Comparison of ENCODE assay signal across 9 cellular contexts in the genomic region with DNA sequence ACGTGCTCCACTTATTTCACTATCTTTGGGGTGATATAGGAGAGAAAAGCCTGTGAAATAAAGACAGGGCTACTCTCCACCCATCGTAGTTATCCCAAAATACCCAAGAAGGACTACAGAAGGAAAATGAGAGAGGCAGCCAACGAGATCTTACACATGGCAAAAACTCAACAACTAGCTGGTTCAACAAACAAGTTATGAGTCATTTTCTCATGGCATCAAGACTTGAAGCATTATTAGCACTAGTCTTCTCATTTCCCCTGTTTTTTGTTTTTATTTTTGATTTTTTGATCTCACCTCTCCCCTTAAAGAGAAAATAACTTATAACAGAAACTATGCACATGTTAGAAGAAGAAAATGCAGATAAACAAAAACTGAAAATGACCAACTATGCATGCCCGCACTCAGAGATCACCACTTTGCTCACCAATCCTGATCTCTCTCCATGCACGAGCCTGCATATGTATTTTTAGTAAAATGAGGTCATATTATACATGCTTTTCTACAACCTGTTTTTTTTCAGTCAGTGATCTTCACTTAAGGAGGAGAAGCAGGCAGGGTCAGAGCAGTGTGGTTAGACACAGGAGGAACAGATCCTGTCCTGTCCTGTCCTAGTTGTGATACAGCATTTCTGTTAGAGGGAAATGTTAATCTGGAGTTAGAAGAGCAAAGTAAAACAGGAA. TPM values are rescaled to one million over a fixed set of nuclear protein-coding genes. Genes with fewer than 3 reads are reported as not detected.
DNase-seq lines count a peak whose midpoint lies in the region; ATAC-seq and TF ChIP-seq lines count a peak whose summit lies in the region.
"Had no signal": no experiment of that assay in that cellular context is flagged by ENCODE, and none has a peak within 500 bp of the region (broad histone marks: within the 10 kb centered on the region; RNA-seq: fewer than 3 reads in every experiment).

No MANE protein-coding gene starts in this region.

- H3K36me3 ChIP-seq in heart left ventricle (no peaks in the 10 kb centered on the region), transverse colon (no peaks in the 10 kb centered on the region)
- H3K36me3 ChIP-seq: SJSA1 had no signal

- H3K4me3 Mint-ChIP-seq in activated T-cell treated with anti-CD3 and anti-CD28 coated beads, Interleukin-2, amount 50 U/mL, for 24 hours, result peak overlapping the region; percentile 79

- in situ Hi-C loops in transverse colon (cut with MboI; ENCODE audit: low pct_ligation_motif_present in 1 of 4, low pct_unique_long_range_greater_than_20kb in 1 of 4, low sequenced_read_pairs in 3 of 4), result no loop called here

- H3K9me3 ChIP-seq in heart left ventricle, result no peaks in the 10 kb centered on the region
- H3K9me3 ChIP-seq in transverse colon, result no peaks in the 10 kb centered on the region
- H3K9me3 ChIP-seq: SJSA1 had no signal

- H3K27ac ChIP-seq in heart left ventricle (peak overlapping the region; percentile 14 to 91 (median 67)), transverse colon (peak overlapping the region; percentile 81 to 86 (median 82))
- H3K27ac ChIP-seq: SJSA1 had no signal

- H3K36me3 Mint-ChIP-seq in activated T-cell treated with anti-CD3 and anti-CD28 coated beads, Interleukin-2, amount 50 U/mL, for 24 hours (ENCODE audit: low read depth), result peaks cover 11% of the 10 kb centered on the region

- peaks cover 91% of the 10 kb centered on the region for H3K4me1 Mint-ChIP-seq in activated T-cell treated with anti-CD3 and anti-CD28 coated beads, Interleukin-2, amount 50 U/mL, for 24 hours (ENCODE audit: low read depth)

- TF ChIP-seq POLR2A in heart left ventricle (IDR thresholded peaks at IDR 0.05) (no peak), transverse colon (IDR thresholded peaks at IDR 0.05) (no peak)

- no peaks in the 10 kb centered on the region for H3K9me3 Mint-ChIP-seq in activated T-cell treated with anti-CD3 and anti-CD28 coated beads, Interleukin-2, amount 50 U/mL, for 24 hours

- ATAC-seq in SK-N-SH treated with all-trans-retinoic acid at 6 μM for 48 hours (peak; percentile 57), heart left ventricle (peak in 3 of 4 donors; percentile 20 to 54 (median 24))

- no peak for TF ChIP-seq EP300 in transverse colon (IDR thresholded peaks at IDR 0.05; ENCODE audit: low read depth)

- peaks cover 0 to 97% (median 60%) of the 10 kb centered on the region in 12 donors for H3K4me1 ChIP-seq in heart left ventricle
- H3K4me1 ChIP-seq in transverse colon, result peaks cover 27 to 79% (median 44%) of the 10 kb centered on the region in 4 donors
- H3K4me1 ChIP-seq: SJSA1 had no signal

- H3K27me3 Mint-ChIP-seq in activated T-cell treated with anti-CD3 and anti-CD28 coated beads, Interleukin-2, amount 50 U/mL, for 24 hours, result no peaks in the 10 kb centered on the region

- H3K27me3 ChIP-seq in heart left ventricle (no peaks in the 10 kb centered on the region), transverse colon (no peaks in the 10 kb centered on the region)
- H3K27me3 ChIP-seq: SJSA1 had no signal

- DNase-seq in activated T-cell treated with anti-CD3 and anti-CD28 coated beads, Interleukin-2, amount 50 U/mL, for 24 hours, result peak; percentile 21
- no peak for DNase-seq in activated T-cell treated with anti-CD3 and anti-CD28 coated beads for 4 hours
- DNase-seq in heart left ventricle, result no peak
- DNase-seq in transverse colon, result no peak
- no peak for DNase-seq in NCI-H1105 (lab: John Stamatoyannopoulos, UW)
- no peak for DNase-seq in KG1 (lab: John Stamatoyannopoulos, UW)
- DNase-seq in NCI-H1694 (lab: John Stamatoyannopoulos, UW), result no peak

- peak overlapping the region; percentile 96 for H3K27ac Mint-ChIP-seq in activated T-cell treated with anti-CD3 and anti-CD28 coated beads, Interleukin-2, amount 50 U/mL, for 24 hours

- WGBS in heart left ventricle, 4 donors, result 39 to 45% (median 42%) methylated on average over 5 of the region's 5 CpGs
- WGBS in transverse colon (ENCODE audit: low coverage in 1 of 2), 2 donors, result 40 to 43% methylated on average over 3 to 5 of the region's 5 CpGs

- H3K4me3 ChIP-seq in heart left ventricle (peak overlapping the region in 2 of 12 donors; percentile 16 to 49), transverse colon (peak overlapping the region in 1 of 4 donors; percentile 10)
- H3K4me3 ChIP-seq: SJSA1 had no signal

- no peak for TF ChIP-seq CTCF in heart left ventricle (IDR thresholded peaks at IDR 0.05)
- no peak for TF ChIP-seq CTCF in transverse colon (IDR thresholded peaks at IDR 0.05)

- intact Hi-C loops in heart left ventricle (cut with DNase I) (no loop called here), transverse colon (cut with DNase I; ENCODE audit: low total_unique reads) (no loop called here)

TF ChIP-seq in SK-N-SH treated with all-trans-retinoic acid at 6 μM for 48 hours, 23 proteins besides CTCF, POLR2A, EP300 and RAD21:
- TF ChIP-seq OSR1 (CRISPR knock-in tag; IDR thresholded peaks at IDR 0.05) (no peak), ZNF565 (CRISPR knock-in tag; conservative IDR thresholded peaks at IDR 0.05; ENCODE audit: low read depth) (no peak), ARNTL (CRISPR knock-in tag; IDR thresholded peaks at IDR 0.05; ENCODE audit: borderline replicate concordance, low read depth) (no peak), PATZ1 (CRISPR knock-in tag; IDR thresholded peaks at IDR 0.05; ENCODE audit: borderline replicate concordance) (no peak), CSDC2 (CRISPR knock-in tag; IDR thresholded peaks at IDR 0.05) (no peak)
TF ChIP-seq in SK-N-SH treated with all-trans-retinoic acid at 6 μM for 48 hours: peak in this region for 0.

RNA-seq across cellular contexts. Expression of gene FAM117A, which starts 22.8 kb away (rescaled TPM):
- total RNA-seq in heart left ventricle, result 10 to 100 TPM in 6 of 9 donors, 1 to 10 TPM in 3; 5.9 to 18.5 (median 14.9) TPM
- 1 to 10 TPM; 5.2 to 7.1 TPM for polyA plus RNA-seq in heart left ventricle
- 10 to 100 TPM in 2 of 4 donors, 1 to 10 TPM in 2; 8.6 to 14.6 (median 10.7) TPM for total RNA-seq in transverse colon

RNA-seq across cellular contexts. Expression of gene SLC35B1, which starts 33.4 kb away (rescaled TPM):
- total RNA-seq in heart left ventricle, result 10 to 100 TPM; 61.0 to 93.4 (median 66.2) TPM
- 100 to 1,000 TPM in 1 of 2 donors, 10 to 100 TPM in 1; 50.3 to 137 TPM for polyA plus RNA-seq in heart left ventricle
- 10 to 100 TPM; 23.5 to 73.3 (median 56.2) TPM for total RNA-seq in transverse colon

RNA-seq across cellular contexts. Expression of gene KAT7, which starts 47.3 kb away (rescaled TPM):
- total RNA-seq in heart left ventricle (10 to 100 TPM; 34.3 to 80.9 (median 56.0) TPM), transverse colon (10 to 100 TPM; 21.3 to 54.2 (median 32.8) TPM)
- 10 to 100 TPM; 10.1 to 27.3 TPM for polyA plus RNA-seq in heart left ventricle
